In genomic region chr6:16408766-16409165, GRCh38 we compare ENCODE assay signal across 23 cellular contexts.
"Had no signal": no experiment of that assay in that cellular context is flagged by ENCODE, and none has a peak within 500 bp of the region (broad histone marks: within the 10 kb centered on the region; RNA-seq: fewer than 3 reads in every experiment).

No MANE protein-coding gene starts in this region.

- H3K27ac ChIP-seq: RWPE1 had no signal

- DNase-seq: Karpas-422, KG1, MG63, NCI-H1092, NCI-H1105 treated with DMSO at 0.1 percent for 48 hours, NCI-H1417 treated with DMSO at 0.1 percent for 48 hours, NCI-H146, NCI-H1694 treated with DMSO at 0.1 percent for 48 hours, NCI-H1930, NCI-H2081, NCI-H2107, NCI-H2227 treated with DMSO at 0.1 percent for 48 hours, NCI-H446, NCI-H510A, NCI-H524 treated with DMSO at 0.1 percent for 48 hours, NCI-H69, NCI-H774, PC-3, SHP77, SK-N-SH, SW 1271 had no signal

- H3K4me3 ChIP-seq: MG63 had no signal

- H3K9me3 ChIP-seq: MG63, SK-N-SH had no signal

- H3K27me3 ChIP-seq: MG63 had no signal

- H3K36me3 ChIP-seq: MG63 had no signal

- H3K4me2 ChIP-seq: SK-N-SH had no signal

- H3K9ac ChIP-seq: SK-N-SH had no signal

- ATAC-seq: Panc1, PC-3 had no signal
